17 cellular contexts compared by ENCODE assay signal in the genomic region with DNA sequence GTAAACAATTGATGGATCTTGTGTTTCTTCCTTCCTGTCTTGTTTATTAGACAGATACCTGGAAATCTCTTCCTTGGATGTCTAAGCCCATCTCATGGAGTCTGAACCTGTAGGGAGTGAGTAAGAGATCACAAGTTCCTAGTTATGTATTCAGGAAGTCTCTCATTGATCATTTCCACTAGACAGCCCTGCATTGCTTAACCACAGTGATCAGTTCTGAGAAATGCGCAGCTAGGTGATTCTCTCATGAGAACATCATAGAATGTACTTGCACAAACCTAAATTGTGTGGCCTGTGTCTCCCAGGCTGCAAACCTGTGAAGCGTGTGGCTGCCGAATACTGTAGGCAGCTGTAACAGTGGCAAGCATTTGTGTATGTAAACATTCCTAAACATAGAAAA. TPM values are rescaled to one million over a fixed set of nuclear protein-coding genes. Genes with fewer than 3 reads are reported as not detected.
DNase-seq lines count a peak whose midpoint lies in the region; ATAC-seq, FAIRE-seq and TF ChIP-seq lines count a peak whose summit lies in the region.
"Had no signal": no experiment of that assay in that cellular context is flagged by ENCODE, and none has a peak within 500 bp of the region (broad histone marks: within the 10 kb centered on the region; RNA-seq: fewer than 3 reads in every experiment).

No MANE protein-coding gene starts in this region.

- H3K36me3 Mint-ChIP-seq in activated naive CD4-positive, alpha-beta T cell treated with anti-CD3 and anti-CD28 coated beads, Interleukin-2, amount 10 ng/mL, durations not matched to agents 7 days and 5 days: peaks cover 64% of the 10 kb centered on the region
- H3K36me3 Mint-ChIP-seq in T-helper 17 cell (ENCODE audit: low read depth): peaks cover 13% of the 10 kb centered on the region
- peaks cover 53% of the 10 kb centered on the region for H3K36me3 Mint-ChIP-seq in stimulated activated naive CD8-positive, alpha-beta T cell treated with anti-CD3 and anti-CD28 coated beads, Interleukin-15, Interleukin-2, amounts not matched to agents 100 ng/mL and 50 ng/mL, for 24 hours (ENCODE audit: low read depth)

- H3K9me3 Mint-ChIP-seq in activated naive CD4-positive, alpha-beta T cell treated with anti-CD3 and anti-CD28 coated beads, Interleukin-2, amount 10 ng/mL, durations not matched to agents 7 days and 5 days: peaks cover 1% of the 10 kb centered on the region
- peaks cover under 1% of the 10 kb centered on the region for H3K9me3 Mint-ChIP-seq in stimulated activated naive CD8-positive, alpha-beta T cell treated with anti-CD3 and anti-CD28 coated beads, Interleukin-15, Interleukin-2, amounts not matched to agents 100 ng/mL and 50 ng/mL, for 24 hours

- H3K27me3 ChIP-seq in MG63 (no peaks in the 10 kb centered on the region), pancreas (no peaks in the 10 kb centered on the region)
- H3K27me3 ChIP-seq: transverse colon had no signal

- H3K4me3 ChIP-seq in epithelial cell of proximal tubule (ENCODE audit: low read depth, low read length) (no peak overlapping the region), MG63 (no peak overlapping the region), pancreas (no peak overlapping the region)
- H3K4me3 ChIP-seq: transverse colon had no signal

- H3K4me1 Mint-ChIP-seq in activated naive CD4-positive, alpha-beta T cell treated with anti-CD3 and anti-CD28 coated beads, Interleukin-2, amount 10 ng/mL, durations not matched to agents 7 days and 5 days: peaks cover 35% of the 10 kb centered on the region
- peaks cover 27% of the 10 kb centered on the region for H3K4me1 Mint-ChIP-seq in T-helper 17 cell
- H3K4me1 Mint-ChIP-seq in stimulated activated naive CD8-positive, alpha-beta T cell treated with anti-CD3 and anti-CD28 coated beads, Interleukin-15, Interleukin-2, amounts not matched to agents 100 ng/mL and 50 ng/mL, for 24 hours (ENCODE audit: low read depth): peaks cover 28% of the 10 kb centered on the region

- FAIRE-seq in GM12891 (lab: Jason Lieb, UNC) (no peak), pancreas (lab: Jason Lieb, UNC) (no peak)
- FAIRE-seq: GM19239 had no signal

- intact Hi-C loops in pancreas (cut with DNase I): no loop called here

- peak overlapping the region; percentile 80 for H3K27ac Mint-ChIP-seq in activated naive CD4-positive, alpha-beta T cell treated with anti-CD3 and anti-CD28 coated beads, Interleukin-2, amount 10 ng/mL, durations not matched to agents 7 days and 5 days
- peak overlapping the region; percentile 75 for H3K27ac Mint-ChIP-seq in T-helper 17 cell
- peak overlapping the region; percentile 2 for H3K27ac Mint-ChIP-seq in stimulated activated naive CD8-positive, alpha-beta T cell treated with anti-CD3 and anti-CD28 coated beads, Interleukin-15, Interleukin-2, amounts not matched to agents 100 ng/mL and 50 ng/mL, for 24 hours

- ATAC-seq in T-helper 17 cell: peak; percentile 28
- no peak for ATAC-seq in pancreas

- peaks cover 3% of the 10 kb centered on the region for H3K9me3 ChIP-seq in T-helper 17 cell (ENCODE audit: control insufficient read depth, low read length, poor library complexity, severe bottlenecking)
- H3K9me3 ChIP-seq in MG63: peaks cover 6% of the 10 kb centered on the region
- no peaks in the 10 kb centered on the region for H3K9me3 ChIP-seq in pancreas
- H3K9me3 ChIP-seq: transverse colon had no signal

- H3K27ac ChIP-seq in pancreas: no peak overlapping the region
- H3K27ac ChIP-seq: transverse colon, WERI-Rb-1 had no signal

- no peak for TF ChIP-seq POLR2A in GM12891 (IDR thresholded peaks at IDR 0.05; ENCODE audit: low read depth, low read length)

- 97 to 99% methylated on average over 3 of the region's 3 CpGs for WGBS in pancreas, 2 donors

- no peak for TF ChIP-seq CTCF in epithelial cell of proximal tubule (conservative IDR thresholded peaks at IDR 0.05; ENCODE audit: low read depth, low read length)
- no peak for TF ChIP-seq CTCF in pancreas (IDR thresholded peaks at IDR 0.05)

- H3K36me3 ChIP-seq in MG63: peaks cover 47% of the 10 kb centered on the region
- peaks cover 0 to 16% (median 5%) of the 10 kb centered on the region in 3 donors for H3K36me3 ChIP-seq in pancreas

- CTCF ChIA-PET in activated naive CD4-positive, alpha-beta T cell treated with anti-CD3 and anti-CD28 coated beads, Interleukin-2, amount 10 ng/mL, durations not matched to agents 7 days and 5 days (lab: Charles Lee): no interaction called here

- peak; percentile 24 for DNase-seq in activated naive CD4-positive, alpha-beta T cell treated with anti-CD3 and anti-CD28 coated beads, Interleukin-2, amount 10 ng/mL, durations not matched to agents 7 days and 5 days
- no peak for DNase-seq in activated naive CD4-positive, alpha-beta T cell treated with anti-CD3 and anti-CD28 coated beads, Interleukin-2, amount 50 U/mL, for 16 hours
- no peak for DNase-seq in T-helper 17 cell
- DNase-seq in epithelial cell of proximal tubule (ENCODE audit: low read depth): peak; percentile 35
- DNase-seq in GM12891 (ENCODE audit: insufficient read length, low spot score): no peak
- DNase-seq in MG63: no peak
- no peak for DNase-seq in pancreas
- DNase-seq: hippocampal formation; Karpas-422; NCI-H526 treated with DMSO at 0.1 percent for 48 hours; retina; stimulated activated CD4-positive, alpha-beta T cell treated with anti-CD3 and anti-CD28 coated beads, Interleukin-2, amount 100 ng/mL, for 24 hours; stimulated activated CD8-positive, alpha-beta memory T cell treated with anti-CD3 and anti-CD28 coated beads, Interleukin-4, amount 100 ng/mL, for 48 hours; transverse colon; WERI-Rb-1 had no signal

- no peak overlapping the region for H3K4me3 Mint-ChIP-seq in activated naive CD4-positive, alpha-beta T cell treated with anti-CD3 and anti-CD28 coated beads, Interleukin-2, amount 10 ng/mL, durations not matched to agents 7 days and 5 days
- no peak overlapping the region for H3K4me3 Mint-ChIP-seq in T-helper 17 cell
- H3K4me3 Mint-ChIP-seq in stimulated activated naive CD8-positive, alpha-beta T cell treated with anti-CD3 and anti-CD28 coated beads, Interleukin-15, Interleukin-2, amounts not matched to agents 100 ng/mL and 50 ng/mL, for 24 hours: no peak overlapping the region

- no peaks in the 10 kb centered on the region for H3K27me3 Mint-ChIP-seq in activated naive CD4-positive, alpha-beta T cell treated with anti-CD3 and anti-CD28 coated beads, Interleukin-2, amount 10 ng/mL, durations not matched to agents 7 days and 5 days
- no peaks in the 10 kb centered on the region for H3K27me3 Mint-ChIP-seq in T-helper 17 cell
- H3K27me3 Mint-ChIP-seq in stimulated activated naive CD8-positive, alpha-beta T cell treated with anti-CD3 and anti-CD28 coated beads, Interleukin-15, Interleukin-2, amounts not matched to agents 100 ng/mL and 50 ng/mL, for 24 hours: no peaks in the 10 kb centered on the region

- no peaks in the 10 kb centered on the region for H3K4me1 ChIP-seq in pancreas

TF ChIP-seq in GM12891, 5 proteins besides CTCF, POLR2A, EP300 and RAD21:
- TF ChIP-seq PAX5 (IDR thresholded peaks at IDR 0.05; ENCODE audit: insufficient read depth, low read length, severe bottlenecking): no peak

RNA-seq across cellular contexts. Expression of gene FAM120B, which starts 39.1 kb away (rescaled TPM):
- total RNA-seq in T-helper 17 cell (10 to 100 TPM; 25.1 to 28.1 TPM), epithelial cell of proximal tubule (5.0 and 7.0 TPM in 2 replicates), pancreas (10 to 100 TPM; 10.4 to 18.7 (median 13.3) TPM)
- polyA plus RNA-seq in GM12891 (2012; ENCODE audit: low read depth, missing spikeins): 11.2 TPM
- total RNA-seq in MG63 (2014; rRNA removed; shearing (Covaris generic); ENCODE audit: low replicate concordance): 11.5 and 14.3 TPM in 2 replicates
- 1 to 10 TPM; 5.6 to 9.0 TPM for polyA plus RNA-seq in pancreas

RNA-seq across cellular contexts. Expression of gene DLL1, which starts 54.8 kb away (rescaled TPM):
- total RNA-seq in T-helper 17 cell (1 to 10 TPM; 1.3 to 2.7 TPM), epithelial cell of proximal tubule (1.4 and 1.7 TPM in 2 replicates), pancreas (10 to 100 TPM; 10.8 to 19.6 (median 13.3) TPM)
- 0.37 TPM for polyA plus RNA-seq in GM12891 (2012; ENCODE audit: low read depth, missing spikeins)
- total RNA-seq in MG63 (2014; rRNA removed; shearing (Covaris generic); ENCODE audit: low replicate concordance): 0.10 and 2.7 TPM in 2 replicates
- 10 to 100 TPM; 16.4 to 21.6 TPM for polyA plus RNA-seq in pancreas

Comparison
In these comparisons a context has a peak if more than half of its experiments do, and no peak if none do; other contexts are left out.
1. DNase-seq: peak in activated naive CD4-positive, alpha-beta T cell treated with anti-CD3 and anti-CD28 coated beads, Interleukin-2, amount 10 ng/mL, durations not matched to agents 7 days and 5 days (single experiment) and epithelial cell of proximal tubule (single experiment); none in activated naive CD4-positive, alpha-beta T cell treated with anti-CD3 and anti-CD28 coated beads, Interleukin-2, amount 50 U/mL, for 16 hours (single experiment), T-helper 17 cell (0 of 3), GM12891 (single experiment), MG63 (single experiment) and pancreas (0 of 6).
2. H3K27ac Mint-ChIP-seq: peak in every context shown above with its lines; median percentile 80 in activated naive CD4-positive, alpha-beta T cell treated with anti-CD3 and anti-CD28 coated beads, Interleukin-2, amount 10 ng/mL, durations not matched to agents 7 days and 5 days; 75 in T-helper 17 cell; 2 in stimulated activated naive CD8-positive, alpha-beta T cell treated with anti-CD3 and anti-CD28 coated beads, Interleukin-15, Interleukin-2, amounts not matched to agents 100 ng/mL and 50 ng/mL, for 24 hours.